In genomic region chr17:1625053-1625452, GRCh38 we compare ENCODE assay signal across 15 cellular contexts.
"Had no signal": no experiment of that assay in that cellular context is flagged by ENCODE, and none has a peak within 500 bp of the region (broad histone marks: within the 10 kb centered on the region; RNA-seq: fewer than 3 reads in every experiment).

No MANE protein-coding gene starts in this region.

- H3K9me3 ChIP-seq: esophagus muscularis mucosa, left ventricle myocardium inferior, right lobe of liver, suprapubic skin, upper lobe of left lung had no signal

- H3K27ac ChIP-seq: esophagus muscularis mucosa, left ventricle myocardium inferior, right lobe of liver, suprapubic skin had no signal

- H3K27me3 ChIP-seq: esophagus muscularis mucosa, right lobe of liver, suprapubic skin, upper lobe of left lung had no signal

- H3K27ac Mint-ChIP-seq: activated T-helper 2 cell treated with anti-CD3 and anti-CD28 coated beads, Interferon-gamma antibody, Interleukin-2, Interleukin-4, amounts not matched to agents 10 μg/mL and 5 μg/mL and 100 μg/mL, durations not matched to agents 14 hours and 24 hours and 36 hours; natural killer cell treated with Interleukin-12 subunit alpha and Interleukin-12 subunit beta and Interleukin-15 and Interleukin-18, amount 100 ng/mL, for 72 hours; stimulated activated naive CD8-positive, alpha-beta T cell treated with anti-CD3 and anti-CD28 coated beads, Interleukin-15, Interleukin-2, amounts not matched to agents 100 ng/mL and 50 ng/mL, for 24 hours had no signal

- H3K9me3 Mint-ChIP-seq: activated T-helper 2 cell treated with anti-CD3 and anti-CD28 coated beads, Interferon-gamma antibody, Interleukin-2, Interleukin-4, amounts not matched to agents 10 μg/mL and 5 μg/mL and 100 μg/mL, durations not matched to agents 14 hours and 24 hours and 36 hours; natural killer cell treated with Interleukin-12 subunit alpha and Interleukin-12 subunit beta and Interleukin-15 and Interleukin-18, amount 100 ng/mL, for 72 hours; stimulated activated naive CD8-positive, alpha-beta T cell treated with anti-CD3 and anti-CD28 coated beads, Interleukin-15, Interleukin-2, amounts not matched to agents 100 ng/mL and 50 ng/mL, for 24 hours had no signal

- H3K36me3 Mint-ChIP-seq: natural killer cell treated with Interleukin-12 subunit alpha and Interleukin-12 subunit beta and Interleukin-15 and Interleukin-18, amount 100 ng/mL, for 72 hours had no signal

- H3K4me3 Mint-ChIP-seq: natural killer cell treated with Interleukin-12 subunit alpha and Interleukin-12 subunit beta and Interleukin-15 and Interleukin-18, amount 100 ng/mL, for 72 hours; stimulated activated naive CD8-positive, alpha-beta T cell treated with anti-CD3 and anti-CD28 coated beads, Interleukin-15, Interleukin-2, amounts not matched to agents 100 ng/mL and 50 ng/mL, for 24 hours had no signal

- DNase-seq: activated CD4-positive, alpha-beta T cell treated with anti-CD3 and anti-CD28 coated beads, Interleukin-2, amount 50 U/mL, for 48 hours; activated naive CD4-positive, alpha-beta T cell treated with anti-CD3 and anti-CD28 coated beads, Interleukin-2, amount 50 U/mL, for 16 hours; activated T-cell treated with anti-CD3 and anti-CD28 coated beads, Interleukin-2, amount 50 U/mL, for 1 hour; left ventricle myocardium inferior; mesenchymal stem cell; T-helper 1 cell; T1000 had no signal

- H3K36me3 ChIP-seq: left ventricle myocardium inferior, right lobe of liver, suprapubic skin had no signal

- ATAC-seq: natural killer cell treated with Interleukin-12 subunit alpha and Interleukin-12 subunit beta and Interleukin-15 and Interleukin-18, amount 100 ng/mL, for 72 hours; right lobe of liver had no signal

- H3K4me3 ChIP-seq: esophagus muscularis mucosa, left ventricle myocardium inferior, right lobe of liver, suprapubic skin, upper lobe of left lung had no signal

- FAIRE-seq: keratinocyte had no signal
